8 cellular contexts compared by ENCODE assay signal in genomic region chr9:132409828-132410528, GRCh38. TPM values are rescaled to one million over a fixed set of nuclear protein-coding genes. Genes with fewer than 3 reads are reported as not detected.
DNase-seq lines count a peak whose midpoint lies in the region; ATAC-seq and TF ChIP-seq lines count a peak whose summit lies in the region.
"Had no signal": no experiment of that assay in that cellular context is flagged by ENCODE, and none has a peak within 500 bp of the region (broad histone marks: within the 10 kb centered on the region; RNA-seq: fewer than 3 reads in every experiment).

Gene CFAP77 (plus strand): TSS chr9:132410211. CDS start chr9:132410272, 61 bp downstream.

- no peak for TF ChIP-seq RAD21 in neural cell (conservative IDR thresholded peaks at IDR 0.05)

- H3K79me2 ChIP-seq in neural cell (replicated peaks; ENCODE audit: insufficient read depth, low read length) = peaks cover 11% of the 10 kb centered on the region

- no peak within 1 kb of the TSS for H3K27ac ChIP-seq in neural cell (ENCODE audit: low read length)

- TF ChIP-seq EP300 in neural cell (conservative IDR thresholded peaks at IDR 0.05; ENCODE audit: poor library complexity, severe bottlenecking) = no peak

- no peak within 1 kb of the TSS for H3K4me2 ChIP-seq in neural cell (ENCODE audit: low read length)

- peak within 1 kb of the TSS; percentile 49 for H3K9ac ChIP-seq in neural cell (ENCODE audit: low read length)

- peak within 1 kb of the TSS; percentile 56 for H3K4me3 ChIP-seq in fibroblast of pulmonary artery (replicated peaks; ENCODE audit: low read depth, low read length)
- peak within 1 kb of the TSS; percentile 62 for H3K4me3 ChIP-seq in neural cell (ENCODE audit: low read length)

- ATAC-seq in GM18498 (IDR thresholded peaks at IDR 0.05; ENCODE audit: unreplicated experiment) = peak; percentile 38
- no peak for ATAC-seq in GM21723 (IDR thresholded peaks at IDR 0.05; ENCODE audit: unreplicated experiment)

- DNase-seq in NCI-H2196 (lab: John Stamatoyannopoulos, UW; ENCODE audit: unreplicated experiment) (peak; percentile 64), fibroblast of pulmonary artery (ENCODE audit: low read depth) (peak; percentile 61), posterior cingulate gyrus (no peak)
- DNase-seq in activated T-cell treated with anti-CD3 and anti-CD28 coated beads, Interleukin-2, amount 50 U/mL, for 48 hours = peak; percentile 58 to 62

- no peak for TF ChIP-seq CTCF in fibroblast of pulmonary artery (IDR thresholded peaks at IDR 0.05; ENCODE audit: low read length, missing control alignments)
- TF ChIP-seq CTCF in neural cell (IDR thresholded peaks at IDR 0.05; ENCODE audit: poor library complexity, severe bottlenecking) = no peak

- H3K9me3 ChIP-seq in neural cell (ENCODE audit: low read length) = no peaks in the 10 kb centered on the region

- H3K36me3 ChIP-seq in neural cell (ENCODE audit: insufficient read depth, low read length) = no peaks in the 10 kb centered on the region

- H2AFZ ChIP-seq in neural cell (ENCODE audit: low read depth, low read length) = peak within 1 kb of the TSS; percentile 51

- no peaks in the 10 kb centered on the region for H3F3A ChIP-seq in neural cell (ENCODE audit: insufficient read depth, low read length, poor library complexity, severe bottlenecking)

- no peaks in the 10 kb centered on the region for H4K20me1 ChIP-seq in neural cell (ENCODE audit: insufficient read depth)

- peaks cover 61% of the 10 kb centered on the region for H3K27me3 ChIP-seq in neural cell (ENCODE audit: insufficient read depth, low read depth, low read length)

- no peaks in the 10 kb centered on the region for H3K9me2 ChIP-seq in neural cell (ENCODE audit: insufficient read depth, low read length)

- intact Hi-C loops in posterior cingulate gyrus (cut with DNase I) = loop anchor here (2.0 kb wide), 1 partner anchor 165 kb away; no protein-coding TSS in a partner anchor

TF ChIP-seq in neural cell, 6 proteins besides CTCF, POLR2A, EP300 and RAD21:
- TF ChIP-seq, protein P1, sequence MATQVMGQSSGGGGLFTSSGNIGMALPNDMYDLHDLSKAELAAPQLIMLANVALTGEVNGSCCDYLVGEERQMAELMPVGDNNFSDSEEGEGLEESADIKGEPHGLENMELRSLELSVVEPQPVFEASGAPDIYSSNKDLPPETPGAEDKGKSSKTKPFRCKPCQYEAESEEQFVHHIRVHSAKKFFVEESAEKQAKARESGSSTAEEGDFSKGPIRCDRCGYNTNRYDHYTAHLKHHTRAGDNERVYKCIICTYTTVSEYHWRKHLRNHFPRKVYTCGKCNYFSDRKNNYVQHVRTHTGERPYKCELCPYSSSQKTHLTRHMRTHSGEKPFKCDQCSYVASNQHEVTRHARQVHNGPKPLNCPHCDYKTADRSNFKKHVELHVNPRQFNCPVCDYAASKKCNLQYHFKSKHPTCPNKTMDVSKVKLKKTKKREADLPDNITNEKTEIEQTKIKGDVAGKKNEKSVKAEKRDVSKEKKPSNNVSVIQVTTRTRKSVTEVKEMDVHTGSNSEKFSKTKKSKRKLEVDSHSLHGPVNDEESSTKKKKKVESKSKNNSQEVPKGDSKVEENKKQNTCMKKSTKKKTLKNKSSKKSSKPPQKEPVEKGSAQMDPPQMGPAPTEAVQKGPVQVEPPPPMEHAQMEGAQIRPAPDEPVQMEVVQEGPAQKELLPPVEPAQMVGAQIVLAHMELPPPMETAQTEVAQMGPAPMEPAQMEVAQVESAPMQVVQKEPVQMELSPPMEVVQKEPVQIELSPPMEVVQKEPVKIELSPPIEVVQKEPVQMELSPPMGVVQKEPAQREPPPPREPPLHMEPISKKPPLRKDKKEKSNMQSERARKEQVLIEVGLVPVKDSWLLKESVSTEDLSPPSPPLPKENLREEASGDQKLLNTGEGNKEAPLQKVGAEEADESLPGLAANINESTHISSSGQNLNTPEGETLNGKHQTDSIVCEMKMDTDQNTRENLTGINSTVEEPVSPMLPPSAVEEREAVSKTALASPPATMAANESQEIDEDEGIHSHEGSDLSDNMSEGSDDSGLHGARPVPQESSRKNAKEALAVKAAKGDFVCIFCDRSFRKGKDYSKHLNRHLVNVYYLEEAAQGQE (IDR thresholded peaks at IDR 0.05; ENCODE audit: borderline replicate concordance) = no peak
- TF ChIP-seq POLR2AphosphoS5 (IDR thresholded peaks at IDR 0.05) = no peak
- peak; percentile 84 for TF ChIP-seq EZH2 (IDR thresholded peaks at IDR 0.05; ENCODE audit: borderline replicate concordance, insufficient read depth, low read length, poor library complexity, severe bottlenecking)
- TF ChIP-seq MXI1 (conservative IDR thresholded peaks at IDR 0.05; ENCODE audit: poor library complexity, severe bottlenecking) = peak; percentile 54
TF ChIP-seq in neural cell: peak in this region for 2.

RNA-seq across cellular contexts. Expression of gene CFAP77, which starts in this region (rescaled TPM):
- polyA plus RNA-seq in neural cell = not detected in 2 replicates
- polyA minus RNA-seq in neural cell = not detected in 2 replicates
- polyA plus RNA-seq: adipose tissue had no signal

Comparison
In these comparisons a context has a peak if more than half of its experiments do, and no peak if none do; other contexts are left out.
1. DNase-seq: peak in NCI-H2196 (single experiment), activated T-cell treated with anti-CD3 and anti-CD28 coated beads, Interleukin-2, amount 50 U/mL, for 48 hours (2 of 2) and fibroblast of pulmonary artery (single experiment); none in posterior cingulate gyrus (0 of 10).